Comparison of ENCODE assay signal across 8 cellular contexts in genomic region chr19:49442793-49443365, GRCh38. TPM values are rescaled to one million over a fixed set of nuclear protein-coding genes. Genes with fewer than 3 reads are reported as not detected.
DNase-seq lines count a peak whose midpoint lies in the region; ATAC-seq, FAIRE-seq and TF ChIP-seq lines count a peak whose summit lies in the region.

No MANE protein-coding gene starts in this region.

- TF ChIP-seq CTCF in DND-41 (IDR thresholded peaks at IDR 0.05; ENCODE audit: borderline replicate concordance, extremely low read depth, low read length, poor library complexity, severe bottlenecking) (no peak), kidney (IDR thresholded peaks at IDR 0.05; ENCODE audit: borderline replicate concordance, extremely low read depth, insufficient read depth) (no peak)

- intact Hi-C loops in kidney (cut with DNase I), result loop anchor here (10.0 kb wide), 1 partner anchor 48 kb away; no protein-coding TSS in a partner anchor

- peak; percentile 37 for DNase-seq in DND-41
- peak; percentile 91 for DNase-seq in H4 (ENCODE audit: low spot score)
- peak; percentile 66 for DNase-seq in NAMALWA (ENCODE audit: low spot score)
- DNase-seq in T-helper 22 cell (ENCODE audit: low read depth), result peak; percentile 47
- DNase-seq in central memory CD8-positive, alpha-beta T cell (ENCODE audit: low spot score in 2 of 2), result peak in 1 of 2 donors; percentile 19
- peak; percentile 98 for DNase-seq in kidney
- peak; percentile 50 to 69 (median 59) for DNase-seq in stimulated activated CD4-positive, alpha-beta T cell treated with anti-CD3 and anti-CD28 coated beads, Interleukin-12 subunit alpha, Interleukin-12 subunit beta, amount 100 ng/mL, for 48 hours (ENCODE audit: low read depth in 2 of 3, low spot score in 1 of 3)
- no peak for DNase-seq in central memory CD4-positive, alpha-beta T cell

- H3K79me2 ChIP-seq in DND-41 (ENCODE audit: insufficient read depth, low read length), result no peaks in the 10 kb centered on the region

- peak overlapping the region; percentile 41 for H3K27ac Mint-ChIP-seq in central memory CD8-positive, alpha-beta T cell (ENCODE audit: low read depth)

- H4K20me1 ChIP-seq in DND-41 (ENCODE audit: insufficient read depth, low read length), result peaks cover 14% of the 10 kb centered on the region

- peaks cover 22% of the 10 kb centered on the region for H3K27me3 ChIP-seq in DND-41 (ENCODE audit: insufficient read depth, low read length, poor library complexity)

- H3K27ac ChIP-seq in DND-41 (ENCODE audit: low read length) (peak overlapping the region; percentile 78), kidney (ENCODE audit: low read depth in 2 of 2, low read length in 2 of 2) (peak overlapping the region; percentile 74 to 78)

- peak overlapping the region; percentile 10 to 69; a peak in 2 of 4 replicates for H3K4me3 ChIP-seq in DND-41 (ENCODE audit: low read depth in 1 of 2, low read length in 2 of 2)
- peak overlapping the region; percentile 58 to 63 for H3K4me3 ChIP-seq in kidney (ENCODE audit: low read length in 2 of 2)

- H3K4me1 Mint-ChIP-seq in central memory CD8-positive, alpha-beta T cell, result peaks cover 42% of the 10 kb centered on the region

- no peak for ATAC-seq in DND-41 (ENCODE audit: insufficient read depth, low read depth)
- peak; percentile 14 for ATAC-seq in central memory CD8-positive, alpha-beta T cell (replicated peaks; ENCODE audit: extremely low read depth, poor library complexity, severe bottlenecking)

- H3K4me1 ChIP-seq in DND-41 (ENCODE audit: insufficient read depth, low read length) (peaks cover 16% of the 10 kb centered on the region), kidney (ENCODE audit: control insufficient read depth in 1 of 2, insufficient read depth in 1 of 2, low read depth in 1 of 2, low read length in 2 of 2) (peaks cover 0 to 2% of the 10 kb centered on the region in 2 donors)

- no peak for FAIRE-seq in kidney (lab: Jason Lieb, UNC)

- peak overlapping the region; percentile 92 for H3K4me2 ChIP-seq in DND-41 (ENCODE audit: insufficient read depth, low read length)

- H3K9ac ChIP-seq in DND-41 (ENCODE audit: low read depth, low read length), result peak overlapping the region; percentile 53
- H3K9ac ChIP-seq in kidney (ENCODE audit: low read length in 2 of 2), result peak overlapping the region in 1 of 2 donors; percentile 37

- peaks cover 13% of the 10 kb centered on the region for H3K36me3 Mint-ChIP-seq in central memory CD8-positive, alpha-beta T cell (ENCODE audit: insufficient read depth)

- H3K27me3 Mint-ChIP-seq in central memory CD8-positive, alpha-beta T cell, result peaks cover 50% of the 10 kb centered on the region

- H3K9me3 ChIP-seq in DND-41 (ENCODE audit: insufficient read depth, low read length, severe bottlenecking) (no peaks in the 10 kb centered on the region), kidney (ENCODE audit: control insufficient read depth in 1 of 2, low read length in 2 of 2) (no peaks in the 10 kb centered on the region)

- peak overlapping the region; percentile 89 for H2AFZ ChIP-seq in DND-41 (ENCODE audit: low read depth, low read length)

- H3K4me3 Mint-ChIP-seq in central memory CD8-positive, alpha-beta T cell, result peak overlapping the region; percentile 75

- no peaks in the 10 kb centered on the region for H3K9me3 Mint-ChIP-seq in central memory CD8-positive, alpha-beta T cell

- H3K36me3 ChIP-seq in DND-41 (ENCODE audit: insufficient read depth, low read length) (peaks cover 14% of the 10 kb centered on the region), kidney (ENCODE audit: control insufficient read depth in 1 of 2, insufficient read depth in 2 of 2, low read length in 2 of 2) (peaks cover 0 to 4% of the 10 kb centered on the region in 2 donors)

RNA-seq across cellular contexts. Expression of gene SLC17A7, which starts 1.6 kb away (rescaled TPM):
- 0.25 and 0.45 TPM in 2 replicates for total RNA-seq in H4 (2014; rRNA removed; shearing (Covaris generic))
- 1.4 TPM for total RNA-seq in kidney
- 0.45 TPM for polyA plus RNA-seq in kidney (ENCODE audit: insufficient read depth, low read depth, low replicate concordance)

RNA-seq across cellular contexts. Expression of gene PIH1D1, which starts 8.7 kb away (rescaled TPM):
- 99.2 and 113 TPM in 2 replicates for total RNA-seq in H4 (2014; rRNA removed; shearing (Covaris generic))
- 74.0 TPM for total RNA-seq in kidney
- polyA plus RNA-seq in kidney (ENCODE audit: insufficient read depth, low read depth, low replicate concordance), result 97.2 TPM

RNA-seq across cellular contexts. Expression of gene ALDH16A1, which starts 10.1 kb away (rescaled TPM):
- total RNA-seq in H4 (2014; rRNA removed; shearing (Covaris generic)), result 17.0 and 25.7 TPM in 2 replicates
- total RNA-seq in kidney, result 31.8 TPM
- 26.8 TPM for polyA plus RNA-seq in kidney (ENCODE audit: insufficient read depth, low read depth, low replicate concordance)

RNA-seq across cellular contexts. Expression of gene GFY, which starts 17.7 kb away (rescaled TPM):
- not detected in 2 replicates for total RNA-seq in H4 (2014; rRNA removed; shearing (Covaris generic))
- total RNA-seq in kidney, result not detected
- polyA plus RNA-seq in kidney (ENCODE audit: insufficient read depth, low read depth, low replicate concordance), result not detected

RNA-seq across cellular contexts. Expression of gene PTH2, which starts 19.6 kb away (rescaled TPM):
- not detected in 2 replicates for total RNA-seq in H4 (2014; rRNA removed; shearing (Covaris generic))
- not detected for total RNA-seq in kidney
- polyA plus RNA-seq in kidney (ENCODE audit: insufficient read depth, low read depth, low replicate concordance), result not detected
